ENCODE assay signal across 12 cellular contexts in the genomic region with DNA sequence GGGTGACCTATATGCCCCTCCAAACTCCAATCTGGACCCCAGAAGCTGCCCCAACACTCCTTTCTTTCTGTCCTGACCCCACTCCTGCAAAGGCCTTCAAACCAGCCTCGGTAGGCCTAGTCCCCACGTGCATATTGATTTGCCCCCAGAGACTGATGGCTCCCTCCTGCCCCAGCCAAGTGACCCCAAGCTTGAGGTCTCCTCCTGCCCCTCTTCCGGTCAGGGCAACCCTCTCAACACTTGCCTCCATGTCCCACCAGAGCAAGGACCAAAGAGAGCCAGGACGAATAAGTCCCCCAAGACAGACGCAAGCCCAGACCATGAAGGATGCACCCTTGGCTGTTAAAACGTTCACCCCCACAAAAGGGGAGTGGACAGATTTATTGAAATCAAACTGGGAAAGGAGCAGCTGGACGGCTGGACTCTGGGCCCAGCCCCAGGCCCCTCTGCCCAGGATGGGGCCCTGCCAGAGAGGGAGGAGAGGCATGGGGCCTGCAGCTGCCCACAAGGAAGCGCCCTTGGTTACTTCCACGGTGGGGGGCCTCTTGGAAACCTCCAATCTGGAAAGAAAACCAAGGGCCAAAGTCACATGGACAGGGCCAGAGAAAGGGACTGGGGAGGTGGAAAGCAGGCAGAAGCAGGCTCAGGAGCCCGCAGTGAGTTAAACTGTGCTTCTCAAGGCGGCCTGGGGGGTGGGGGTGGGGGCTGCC. TPM values are rescaled to one million over a fixed set of nuclear protein-coding genes. Genes with fewer than 3 reads are reported as not detected.
A peak's percentile ranks its signal among the peaks of the same experiment; 100 is the strongest.
DNase-seq lines count a peak whose midpoint lies in the region; ATAC-seq and TF ChIP-seq lines count a peak whose summit lies in the region.
"Had no signal": no experiment of that assay in that cellular context is flagged by ENCODE, and none has a peak within 500 bp of the region (broad histone marks: within the 10 kb centered on the region; RNA-seq: fewer than 3 reads in every experiment).

No MANE protein-coding gene starts in this region.

- no TSS peak for BruUV-seq in Caco-2 (replicated peaks; lab: Mats Ljungman, UMichigan)

- POLR2A ChIA-PET in Caco-2 (lab: Charles Lee) = interaction anchor here (0.5 to 0.6 kb wide), 2 partner anchors 189 to 944 kb away, joined by 4 to 6 read pairs; no protein-coding TSS in a partner anchor

- H3K4me1 ChIP-seq in Caco-2 = peaks cover 29% of the 10 kb centered on the region

- no peaks in the 10 kb centered on the region for H3K27me3 ChIP-seq in Caco-2 (replicated peaks; ENCODE audit: control insufficient read depth, insufficient read depth, low read length)

- no peak overlapping the region for H3K27ac Mint-ChIP-seq in Caco-2 (ENCODE audit: unreplicated experiment)
- peak overlapping the region; percentile 49 for H3K27ac Mint-ChIP-seq in activated naive CD8-positive, alpha-beta T cell treated with anti-CD3 and anti-CD28 coated beads for 36 hours
- peak overlapping the region; percentile 26 to 82 for H3K27ac Mint-ChIP-seq in natural killer cell

- intact Hi-C loops in Caco-2 (cut with micrococcal nuclease; ENCODE audit: unreplicated experiment) (no loop called here), natural killer cell (cut with micrococcal nuclease) (loop anchor here (10.0 kb wide), 1 partner anchor 301 kb away; no protein-coding TSS in a partner anchor)

- H3K4me3 ChIP-seq in Caco-2 (ENCODE audit: low read depth, low read length) = no peak overlapping the region
- H3K4me3 ChIP-seq: HAP-1 had no signal

- H3K36me3 Mint-ChIP-seq in Caco-2 (ENCODE audit: insufficient read depth, unreplicated experiment) (peaks cover 14% of the 10 kb centered on the region), natural killer cell (no peaks in the 10 kb centered on the region)
- H3K36me3 Mint-ChIP-seq in activated naive CD8-positive, alpha-beta T cell treated with anti-CD3 and anti-CD28 coated beads for 36 hours = peaks cover 10% of the 10 kb centered on the region

- no peaks in the 10 kb centered on the region for H3K9me3 ChIP-seq in Caco-2
- H3K9me3 ChIP-seq: HAP-1 had no signal

- H3K4me1 Mint-ChIP-seq in Caco-2 (ENCODE audit: low read depth, unreplicated experiment) = peaks cover 3% of the 10 kb centered on the region
- H3K4me1 Mint-ChIP-seq in activated naive CD8-positive, alpha-beta T cell treated with anti-CD3 and anti-CD28 coated beads for 36 hours = peaks cover 27% of the 10 kb centered on the region
- H3K4me1 Mint-ChIP-seq in natural killer cell = peaks cover 26 to 65% of the 10 kb centered on the region in 2 donors

- no peaks in the 10 kb centered on the region for H3K36me3 ChIP-seq in Caco-2 (ENCODE audit: control insufficient read depth, insufficient read depth, low read length)

- TF ChIP-seq CTCF in Caco-2 (IDR thresholded peaks at IDR 0.05; ENCODE audit: insufficient read depth in 1 of 2, low read depth in 1 of 2, low read length in 1 of 2, severe bottlenecking in 1 of 2, unreplicated experiment in 1 of 2) (no peak), natural killer cell (IDR thresholded peaks at IDR 0.05) (no peak)

- H3K4me3 Mint-ChIP-seq in Caco-2 (ENCODE audit: unreplicated experiment) = peak overlapping the region; percentile 31
- no peak overlapping the region for H3K4me3 Mint-ChIP-seq in activated naive CD8-positive, alpha-beta T cell treated with anti-CD3 and anti-CD28 coated beads for 36 hours
- no peak overlapping the region for H3K4me3 Mint-ChIP-seq in natural killer cell

- CTCF ChIA-PET in Caco-2 (lab: Charles Lee) = interaction anchor here (0.6 to 2.6 kb wide), 2 partner anchors 67 to 85 kb away, joined by 4 to 7 read pairs; no protein-coding TSS in a partner anchor

- no peak for ATAC-seq in natural killer cell

- no peak for DNase-seq in Caco-2
- no peak for DNase-seq in activated naive CD8-positive, alpha-beta T cell treated with anti-CD3 and anti-CD28 coated beads for 36 hours
- no peak for DNase-seq in natural killer cell
- no peak for DNase-seq in NCI-H1436 treated with DMSO at 0.1 percent for 48 hours (lab: John Stamatoyannopoulos, UW)
- no peak for DNase-seq in activated naive CD4-positive, alpha-beta T cell (lab: John Stamatoyannopoulos, UW)
- DNase-seq in stimulated activated naive CD4-positive, alpha-beta T cell treated with Interleukin-2 at 50 U/mL for 16 hours (lab: John Stamatoyannopoulos, UW) = no peak
- DNase-seq: DMS153; effector memory CD4-positive, alpha-beta T cell; kidney glomerular epithelial cell; NCI-H2029 treated with DMSO at 0.1 percent for 48 hours; SIG-M5 had no signal

- H3K27me3 Mint-ChIP-seq in Caco-2 (ENCODE audit: insufficient read depth, unreplicated experiment) (peaks cover 4% of the 10 kb centered on the region), natural killer cell (ENCODE audit: low read depth in 2 of 2) (no peaks in the 10 kb centered on the region)
- peaks cover 12% of the 10 kb centered on the region for H3K27me3 Mint-ChIP-seq in activated naive CD8-positive, alpha-beta T cell treated with anti-CD3 and anti-CD28 coated beads for 36 hours

- H3K9me3 Mint-ChIP-seq in Caco-2 (ENCODE audit: unreplicated experiment) = no peaks in the 10 kb centered on the region
- no peaks in the 10 kb centered on the region for H3K9me3 Mint-ChIP-seq in activated naive CD8-positive, alpha-beta T cell treated with anti-CD3 and anti-CD28 coated beads for 36 hours
- no peaks in the 10 kb centered on the region for H3K9me3 Mint-ChIP-seq in natural killer cell

RNA-seq across cellular contexts. Expression of gene SPEF1, which starts 2.4 kb away (rescaled TPM):
- not detected in 2 replicates for total RNA-seq in Caco-2 (2022)
- under 1 TPM; 0.12 to 0.23 TPM for total RNA-seq in activated naive CD8-positive, alpha-beta T cell treated with anti-CD3 and anti-CD28 coated beads for 36 hours
- total RNA-seq in natural killer cell = under 1 TPM in 1 of 3 donors, not detected in 2; 0.23 TPM

RNA-seq across cellular contexts. Expression of gene CENPB, which starts 2.9 kb away (rescaled TPM):
- total RNA-seq in Caco-2 (2022) (72.7 and 84.3 TPM in 2 replicates), natural killer cell (10 to 100 TPM; 46.7 to 62.6 (median 55.4) TPM)
- total RNA-seq in activated naive CD8-positive, alpha-beta T cell treated with anti-CD3 and anti-CD28 coated beads for 36 hours = 10 to 100 TPM; 54.6 to 59.0 TPM

RNA-seq across cellular contexts. Expression of gene CDC25B, which starts 12.4 kb away (rescaled TPM):
- total RNA-seq in Caco-2 (2022) = 59.0 and 66.7 TPM in 2 replicates
- total RNA-seq in activated naive CD8-positive, alpha-beta T cell treated with anti-CD3 and anti-CD28 coated beads for 36 hours = 10 to 100 TPM; 54.6 to 60.9 TPM
- total RNA-seq in natural killer cell = 100 to 1,000 TPM; 123 to 147 (median 143) TPM

RNA-seq across cellular contexts. Expression of gene ADISSP, which starts 16.1 kb away (rescaled TPM):
- total RNA-seq in Caco-2 (2022) (54.7 and 56.1 TPM in 2 replicates), natural killer cell (10 to 100 TPM; 10.1 to 13.5 (median 12.3) TPM)
- 10 to 100 TPM; 63.5 to 63.8 TPM for total RNA-seq in activated naive CD8-positive, alpha-beta T cell treated with anti-CD3 and anti-CD28 coated beads for 36 hours

RNA-seq across cellular contexts. Expression of gene AP5S1, which starts 36.7 kb away (rescaled TPM):
- total RNA-seq in Caco-2 (2022) (14.9 and 17.3 TPM in 2 replicates), natural killer cell (10 to 100 TPM in 2 of 3 donors, 1 to 10 TPM in 1; 7.9 to 12.3 (median 12.1) TPM)
- 10 to 100 TPM; 11.1 to 11.7 TPM for total RNA-seq in activated naive CD8-positive, alpha-beta T cell treated with anti-CD3 and anti-CD28 coated beads for 36 hours
